ENCODE assay signal across 22 cellular contexts in genomic region chr1:233038581-233038980, GRCh38.
"Had no signal": no experiment of that assay in that cellular context is flagged by ENCODE, and none has a peak within 500 bp of the region (broad histone marks: within the 10 kb centered on the region; RNA-seq: fewer than 3 reads in every experiment).

No MANE protein-coding gene starts in this region.

- ATAC-seq: HepG2, Panc1, PC-3 had no signal

- DNase-seq: IMR-90, Karpas-422, KG1, MM.1S, NCI-H1092 treated with DMSO at 0.1 percent for 48 hours, NCI-H1436, NCI-H187, NCI-H2029, NCI-H2081 treated with DMSO at 0.1 percent for 48 hours, NCI-H2171, NCI-H226, NCI-H446, NCI-H510A, NCI-H524 treated with DMSO at 0.1 percent for 48 hours, NCI-H69, NCI-H774, PC-3, SHP77, SW 1271 had no signal

- H3K27ac ChIP-seq: RWPE1 had no signal

- FAIRE-seq: HepG2 had no signal
